ENCODE assay signal across 1 cellular context in the genomic region with DNA sequence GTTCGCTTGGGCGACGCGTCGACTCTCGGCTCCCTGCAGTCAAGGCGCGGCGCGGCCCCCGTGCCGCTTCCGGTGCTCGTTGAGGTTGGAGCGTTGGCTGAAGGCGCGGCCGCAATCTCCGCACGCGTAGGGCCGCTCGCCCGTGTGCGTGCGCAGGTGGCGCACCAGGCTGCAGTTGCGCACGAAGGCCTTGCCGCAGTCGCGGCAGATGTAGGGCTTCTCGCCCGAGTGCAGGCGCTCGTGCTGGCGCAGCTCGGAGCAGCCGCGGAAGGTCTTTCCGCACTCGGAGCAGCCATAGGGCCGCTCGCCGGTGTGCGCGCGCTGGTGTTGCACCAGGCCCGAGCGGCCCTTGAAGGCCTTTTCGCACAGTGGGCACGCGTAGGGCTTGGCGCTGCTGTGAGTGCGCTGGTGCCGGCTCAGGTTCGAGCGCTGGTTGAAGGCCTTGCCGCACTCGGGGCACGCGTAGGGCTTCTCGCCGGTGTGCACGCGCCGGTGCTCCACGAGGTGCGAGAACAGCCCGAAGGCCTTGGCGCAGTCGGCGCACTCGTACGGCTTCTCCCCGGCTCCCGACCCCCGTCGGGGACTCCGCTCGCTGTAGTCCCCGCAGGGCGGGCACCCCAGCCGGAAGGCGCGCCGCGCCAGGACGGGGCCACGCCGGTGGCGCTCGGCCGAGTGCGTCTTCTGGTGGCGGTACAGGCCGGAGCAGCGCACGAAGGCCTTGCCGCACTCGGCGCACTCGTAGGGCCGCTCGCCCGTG.
TF ChIP-seq lines count a peak whose summit lies in the region.

No MANE protein-coding gene starts in this region.

TF ChIP-seq in endothelial cell of umbilical vein, 7 proteins besides CTCF, POLR2A, EP300 and RAD21:
- TF ChIP-seq GATA2 (IDR thresholded peaks at IDR 0.05; ENCODE audit: insufficient read depth, insufficient read length, low read depth, low read length) (no peak), EZH2 (IDR thresholded peaks at IDR 0.05; ENCODE audit: borderline replicate concordance, low read depth, low read length, severe bottlenecking) (peak; percentile 93)
